ENCODE assay signal across 11 cellular contexts in genomic region chr17:10372906-10373305, GRCh38. TPM values are rescaled to one million over a fixed set of nuclear protein-coding genes. Genes with fewer than 3 reads are reported as not detected.
"Had no signal": no experiment of that assay in that cellular context is flagged by ENCODE, and none has a peak within 500 bp of the region (broad histone marks: within the 10 kb centered on the region; RNA-seq: fewer than 3 reads in every experiment).

MYH13 (minus strand) TSS chr17:10373006; CDS start chr17:10364530, 8,476 bp downstream.

- H3K4me3 Mint-ChIP-seq: GM23338, HFFc6, IgD-negative memory B cell had no signal

- H3K4me3 ChIP-seq: GM23338, HAP-1 had no signal

- H3K4me1 ChIP-seq: HAP-1 had no signal

- H3K9ac ChIP-seq: KMS-11 had no signal

- H2AFZ ChIP-seq: GM23338 had no signal

- H3K27ac ChIP-seq: HL-60, KMS-11 had no signal

- H3K4me2 ChIP-seq: GM23338, KMS-11 had no signal

- H3K9me3 ChIP-seq: HAP-1 had no signal

- DNase-seq: H7, HFFc6, KBM-7 had no signal

- H3K36me3 Mint-ChIP-seq: IgD-negative memory B cell had no signal

- ATAC-seq: GM23338, HCT116 had no signal

- H3K4me1 Mint-ChIP-seq: GM23338, IgD-negative memory B cell had no signal

- H3K27ac Mint-ChIP-seq: GM23338, HFFc6, IgD-negative memory B cell had no signal

- H3K9me3 Mint-ChIP-seq: GM23338, HFFc6, IgD-negative memory B cell had no signal

- H3K36me3 ChIP-seq: HAP-1 had no signal

RNA-seq across cellular contexts. Expression of gene MYH13, which starts in this region (rescaled TPM):
- total RNA-seq: GM23338, H4, H7, HFFc6, HT1080 had no signal
- polyA plus RNA-seq: GM23338, IgD-negative memory B cell had no signal
